9 cellular contexts compared by ENCODE assay signal in genomic region chr5:72234265-72234700, GRCh38.
DNase-seq lines count a peak whose midpoint lies in the region; ATAC-seq and TF ChIP-seq lines count a peak whose summit lies in the region.
"Had no signal": no experiment of that assay in that cellular context is flagged by ENCODE, and none has a peak within 500 bp of the region (broad histone marks: within the 10 kb centered on the region; RNA-seq: fewer than 3 reads in every experiment).

No MANE protein-coding gene starts in this region.

- no peak overlapping the region for H3K4me3 ChIP-seq in CD4-positive, alpha-beta memory T cell (ENCODE audit: low read length in 2 of 2)

- POLR2A ChIA-PET in CD4-positive, alpha-beta memory T cell (lab: Charles Lee; ENCODE audit: partially characterized antibody), result interaction anchor here (0.8 kb wide), 2 partner anchors 74 to 85 kb away, joined by 3 to 5 read pairs; partner anchors contain the start of genes MRPS27 and PTCD2

- peak; percentile 64 to 71 (median 67) for DNase-seq in CD4-positive, alpha-beta memory T cell
- DNase-seq in hepatic stellate cell (ENCODE audit: low spot score) (peak; percentile 19), hypothalamus (lab: John Stamatoyannopoulos, UW) (no peak), NCI-H2227 treated with DMSO at 0.1 percent for 48 hours (lab: John Stamatoyannopoulos, UW) (no peak), amygdala (lab: John Stamatoyannopoulos, UW) (no peak)

- peaks cover 45% of the 10 kb centered on the region for H3K4me1 ChIP-seq in CD4-positive, alpha-beta memory T cell (ENCODE audit: insufficient read depth, low read length)

- intact Hi-C loops in CD4-positive, alpha-beta memory T cell (cut with micrococcal nuclease), result loop anchor here (2.0 to 5.0 kb wide), 3 partner anchors 35 to 97 kb away; no protein-coding TSS in a partner anchor

- peak overlapping the region in 5 of 8 donors; percentile 13 to 70 (median 41) for H3K4me3 Mint-ChIP-seq in CD4-positive, alpha-beta memory T cell
- H3K4me3 Mint-ChIP-seq: neural crest cell had no signal

- ATAC-seq in GM19023 (IDR thresholded peaks at IDR 0.05; ENCODE audit: unreplicated experiment) (peak; percentile 72), HG03108 (IDR thresholded peaks at IDR 0.05; ENCODE audit: unreplicated experiment) (peak; percentile 87), SK-N-SH treated with all-trans-retinoic acid at 6 μM for 48 hours (peak; percentile 71)

- no peaks in the 10 kb centered on the region for H3K27me3 Mint-ChIP-seq in CD4-positive, alpha-beta memory T cell

- no peaks in the 10 kb centered on the region for H3K9me3 ChIP-seq in CD4-positive, alpha-beta memory T cell (ENCODE audit: control insufficient read depth in 1 of 2, low read length in 2 of 2)

- CTCF ChIA-PET in CD4-positive, alpha-beta memory T cell (lab: Charles Lee; ENCODE audit: partially characterized antibody), result interaction anchor here (0.7 to 2.4 kb wide), 2 partner anchors 12 to 74 kb away, joined by 3 to 8 read pairs; no protein-coding TSS in a partner anchor

- H3K27ac ChIP-seq in CD4-positive, alpha-beta memory T cell (ENCODE audit: low read depth, low read length), result no peak overlapping the region

- no peaks in the 10 kb centered on the region for H3K27me3 ChIP-seq in CD4-positive, alpha-beta memory T cell (ENCODE audit: insufficient read depth, low read length)

- H3K27ac Mint-ChIP-seq in CD4-positive, alpha-beta memory T cell, result peak overlapping the region in 3 of 7 donors; percentile 6 to 62 (median 20)

- peaks cover 31 to 47% (median 39%) of the 10 kb centered on the region in 4 donors for H3K4me1 Mint-ChIP-seq in CD4-positive, alpha-beta memory T cell

- no peaks in the 10 kb centered on the region for H3K9me3 Mint-ChIP-seq in CD4-positive, alpha-beta memory T cell
- H3K9me3 Mint-ChIP-seq: neural crest cell had no signal

- H3K36me3 Mint-ChIP-seq in CD4-positive, alpha-beta memory T cell, result peaks cover 32 to 48% of the 10 kb centered on the region in 2 donors

- H3K36me3 ChIP-seq in CD4-positive, alpha-beta memory T cell (ENCODE audit: insufficient read depth, low read length), result peaks cover 4% of the 10 kb centered on the region

TF ChIP-seq in SK-N-SH treated with all-trans-retinoic acid at 6 μM for 48 hours, 23 proteins besides CTCF, POLR2A, EP300 and RAD21:
- TF ChIP-seq ISL1 (CRISPR knock-in tag; IDR thresholded peaks at IDR 0.05) (0 out of 2 replicates have a peak, but pooled peaks have one; percentile 12), GLIS3 (CRISPR knock-in tag; IDR thresholded peaks at IDR 0.05) (no peak)

Comparison
In these comparisons a context has a peak if more than half of its experiments do, and no peak if none do; other contexts are left out.
1. DNase-seq: peak in CD4-positive, alpha-beta memory T cell (5 of 5) and hepatic stellate cell (single experiment); none in hypothalamus (0 of 51), NCI-H2227 treated with DMSO at 0.1 percent for 48 hours (single experiment) and amygdala (0 of 56).
2. Peak in every context shown above with its lines, with median percentiles within 50 percentile points of each other: ATAC-seq.